In genomic region chr3:5282703-5283102, GRCh38 we compare ENCODE assay signal across 3 cellular contexts.
TF ChIP-seq lines count a peak whose summit lies in the region.

No MANE protein-coding gene starts in this region.

TF ChIP-seq in HepG2, 621 proteins besides CTCF, POLR2A, EP300 and RAD21:
- TF ChIP-seq MXD1 (CRISPR knock-in tag; IDR thresholded peaks at IDR 0.05) (no peak), MAFF (IDR thresholded peaks at IDR 0.05; ENCODE audit: low read depth, low read length) (peak; percentile 72), ARNTL (CRISPR knock-in tag; IDR thresholded peaks at IDR 0.05) (no peak), MAFK (conservative IDR thresholded peaks at IDR 0.05 in 1 of 2, IDR thresholded peaks at IDR 0.05 in 1 of 2; ENCODE audit: low read length in 2 of 2) (peak; percentile 68 to 88; a peak in 3 of 4 replicates)

TF ChIP-seq in IMR-90, 13 proteins besides CTCF, POLR2A, EP300 and RAD21:
- TF ChIP-seq MAFK (IDR thresholded peaks at IDR 0.05; ENCODE audit: low read depth, low read length) = peak; percentile 74
- TF ChIP-seq NFE2L2 (IDR thresholded peaks at IDR 0.05; ENCODE audit: low read depth, low read length) = no peak
- no peak for TF ChIP-seq SMC3 (IDR thresholded peaks at IDR 0.05; ENCODE audit: low read depth, low read length)

TF ChIP-seq in K562, 482 proteins besides CTCF, POLR2A, EP300 and RAD21:
- no peak for TF ChIP-seq ZNF146 (CRISPR knock-in tag; IDR thresholded peaks at IDR 0.05; ENCODE audit: unreplicated experiment)
- peak; percentile 82 for TF ChIP-seq MAFF (IDR thresholded peaks at IDR 0.05; ENCODE audit: low read length)
- peak; percentile 92 for TF ChIP-seq C11orf30 (IDR thresholded peaks at IDR 0.05; ENCODE audit: low read depth)
- TF ChIP-seq PHTF2 (CRISPR knock-in tag; IDR thresholded peaks at IDR 0.05) = no peak
- TF ChIP-seq MAFK (IDR thresholded peaks at IDR 0.05; ENCODE audit: low read length) = peak; percentile 80
- TF ChIP-seq ZKSCAN3 (CRISPR knock-in tag; IDR thresholded peaks at IDR 0.05) = no peak
- no peak for TF ChIP-seq ZNF280A (IDR thresholded peaks at IDR 0.05; ENCODE audit: low read depth, partially characterized antibody)
- TF ChIP-seq TCF3 (CRISPR knock-in tag; IDR thresholded peaks at IDR 0.05) = no peak
- no peak for TF ChIP-seq NFIX (CRISPR knock-in tag; IDR thresholded peaks at IDR 0.05; ENCODE audit: low read depth)
- peak; percentile 88 for TF ChIP-seq MAFG (tag; conservative IDR thresholded peaks at IDR 0.05)
- TF ChIP-seq HDAC3 (IDR thresholded peaks at IDR 0.05; ENCODE audit: borderline replicate concordance, partially characterized antibody) = no peak
- 0 out of 2 replicates have a peak, but pooled peaks have one; percentile 18 for TF ChIP-seq NFE2 (IDR thresholded peaks at IDR 0.05; ENCODE audit: low read depth)
- TF ChIP-seq, protein P1, sequence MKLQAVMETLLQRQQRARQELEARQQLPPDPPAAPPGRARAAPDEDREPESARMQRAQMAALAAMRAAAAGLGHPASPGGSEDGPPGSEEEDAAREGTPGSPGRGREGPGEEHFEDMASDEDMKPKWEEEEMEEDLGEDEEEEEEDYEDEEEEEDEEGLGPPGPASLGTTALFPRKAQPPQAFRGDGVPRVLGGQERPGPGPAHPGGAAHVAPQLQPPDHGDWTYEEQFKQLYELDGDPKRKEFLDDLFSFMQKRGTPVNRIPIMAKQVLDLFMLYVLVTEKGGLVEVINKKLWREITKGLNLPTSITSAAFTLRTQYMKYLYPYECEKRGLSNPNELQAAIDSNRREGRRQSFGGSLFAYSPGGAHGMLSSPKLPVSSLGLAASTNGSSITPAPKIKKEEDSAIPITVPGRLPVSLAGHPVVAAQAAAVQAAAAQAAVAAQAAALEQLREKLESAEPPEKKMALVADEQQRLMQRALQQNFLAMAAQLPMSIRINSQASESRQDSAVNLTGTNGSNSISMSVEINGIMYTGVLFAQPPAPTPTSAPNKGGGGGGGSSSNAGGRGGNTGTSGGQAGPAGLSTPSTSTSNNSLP (IDR thresholded peaks at IDR 0.05; ENCODE audit: borderline replicate concordance, low read depth, low read length) = no peak
- peak; percentile 96 for TF ChIP-seq ZNF316 (IDR thresholded peaks at IDR 0.05)
TF ChIP-seq in K562: peak in this region for 6.
